ENCODE assay signal across 17 cellular contexts in the genomic region with DNA sequence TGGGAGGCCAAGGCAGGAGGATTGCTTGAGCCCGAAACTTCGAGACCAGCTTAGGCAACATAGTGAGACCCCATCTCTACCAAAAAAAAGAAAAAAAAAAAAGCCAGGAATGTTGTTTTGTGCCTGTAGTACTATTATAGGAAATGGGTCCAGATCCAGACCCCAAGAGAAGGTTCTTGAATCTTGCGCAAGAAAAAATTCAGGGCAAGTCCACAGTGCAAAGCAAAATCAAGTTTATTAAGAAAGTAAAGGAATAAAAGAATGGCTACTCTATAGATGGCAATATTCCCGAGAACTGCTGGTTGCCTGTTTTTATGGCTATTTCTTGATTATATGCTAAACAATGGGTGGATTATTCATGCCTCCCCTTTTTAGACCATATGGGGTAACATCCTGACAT.
"Had no signal": no experiment of that assay in that cellular context is flagged by ENCODE, and none has a peak within 500 bp of the region (broad histone marks: within the 10 kb centered on the region; RNA-seq: fewer than 3 reads in every experiment).

No MANE protein-coding gene starts in this region.

- H3K27ac ChIP-seq: body of pancreas, esophagus muscularis mucosa, gastroesophageal sphincter, prostate gland, right atrium auricular region, thyroid gland had no signal

- H3K36me3 Mint-ChIP-seq: activated naive CD8-positive, alpha-beta T cell; memory B cell had no signal

- H3K4me3 ChIP-seq: body of pancreas, esophagus muscularis mucosa, gastroesophageal sphincter, prostate gland, right atrium auricular region, thyroid gland had no signal

- H3K4me3 Mint-ChIP-seq: activated naive CD8-positive, alpha-beta T cell; memory B cell had no signal

- H3K27me3 Mint-ChIP-seq: activated naive CD8-positive, alpha-beta T cell had no signal

- H3K9me3 ChIP-seq: body of pancreas, esophagus muscularis mucosa, gastroesophageal sphincter, prostate gland, right atrium auricular region, thyroid gland had no signal

- FAIRE-seq: small intestine, urothelium cell line had no signal

- DNase-seq: activated CD4-positive, alpha-beta T cell treated with anti-CD3 and anti-CD28 coated beads, Interleukin-2, amount 50 U/mL, for 4 hours; activated CD4-positive, CD25-positive, alpha-beta regulatory T cell; activated CD8-positive, alpha-beta memory T cell treated with anti-CD3 and anti-CD28 coated beads, Interleukin-2, amount 50 U/mL, for 4 hours; amygdala; body of pancreas; dermis blood vessel endothelial cell; effector memory CD4-positive, alpha-beta T cell; small intestine; stimulated activated CD4-positive, alpha-beta T cell treated with anti-CD3 and anti-CD28 coated beads, Interleukin-4, amount 100 ng/mL, for 1 hour; thyroid gland had no signal

- ATAC-seq: body of pancreas, gastroesophageal sphincter had no signal

- H3K9me3 Mint-ChIP-seq: memory B cell had no signal

- H3K27me3 ChIP-seq: body of pancreas, esophagus muscularis mucosa, gastroesophageal sphincter, right atrium auricular region, thyroid gland had no signal

- H3K36me3 ChIP-seq: esophagus muscularis mucosa, gastroesophageal sphincter, prostate gland, right atrium auricular region, thyroid gland had no signal

- H3K4me1 ChIP-seq: gastroesophageal sphincter, prostate gland, right atrium auricular region, thyroid gland had no signal

- H3K27ac Mint-ChIP-seq: memory B cell had no signal
